15 cellular contexts compared by ENCODE assay signal in the genomic region with DNA sequence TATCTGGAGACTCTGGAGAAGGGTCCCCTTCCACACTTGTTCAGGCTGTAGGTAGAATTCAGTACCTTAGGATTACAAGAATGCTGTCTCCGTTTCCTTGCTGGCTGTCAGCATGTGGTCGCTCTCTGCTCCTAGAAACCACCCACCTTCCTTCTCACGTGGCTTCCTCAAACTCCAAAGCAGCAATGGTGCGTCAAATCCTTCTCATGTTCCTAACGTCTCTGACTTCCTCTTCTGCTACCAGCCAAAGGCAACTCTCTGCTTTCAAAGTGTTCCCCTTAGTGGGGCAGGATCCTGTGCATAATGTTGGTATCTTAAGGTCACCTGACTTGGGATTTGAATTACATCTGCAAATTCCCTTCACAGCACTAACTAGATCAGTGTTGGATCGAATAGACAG. TPM values are rescaled to one million over a fixed set of nuclear protein-coding genes. Genes with fewer than 3 reads are reported as not detected.
"Had no signal": no experiment of that assay in that cellular context is flagged by ENCODE, and none has a peak within 500 bp of the region (broad histone marks: within the 10 kb centered on the region; RNA-seq: fewer than 3 reads in every experiment).

No MANE protein-coding gene starts in this region.

- FAIRE-seq: keratinocyte, TTC549 had no signal

- DNase-seq: activated CD4-positive, alpha-beta T cell treated with anti-CD3 and anti-CD28 coated beads, Interleukin-2, amount 50 U/mL, for 1 hour; activated CD4-positive, CD25-positive, alpha-beta regulatory T cell; activated naive CD4-positive, alpha-beta T cell; activated naive CD8-positive, alpha-beta T cell treated with anti-CD3 and anti-CD28 coated beads, Interleukin-2, amount 10 ng/mL, durations not matched to agents 7 days and 5 days; activated T-cell treated with anti-CD3 and anti-CD28 coated beads for 4 hours; left ventricle myocardium inferior; natural killer cell had no signal

- H3K27me3 ChIP-seq: hepatocyte, tibial nerve had no signal

- H3K9me3 ChIP-seq: esophagus muscularis mucosa, left ventricle myocardium inferior, tibial nerve had no signal

- H3K27ac ChIP-seq: coronary artery, esophagus muscularis mucosa, hepatocyte, left ventricle myocardium inferior, tibial nerve had no signal

- H3K4me3 ChIP-seq: coronary artery, esophagus muscularis mucosa, hepatocyte, left ventricle myocardium inferior, tibial nerve had no signal

- H3K4me1 ChIP-seq: esophagus muscularis mucosa, left ventricle myocardium inferior, tibial nerve had no signal

- H3K36me3 ChIP-seq: esophagus muscularis mucosa, left ventricle myocardium inferior, tibial nerve had no signal

RNA-seq across cellular contexts. Expression of gene DYNLRB2, which starts 30.9 kb away (rescaled TPM):
- total RNA-seq: activated naive CD8-positive, alpha-beta T cell treated with anti-CD3 and anti-CD28 coated beads, Interleukin-2, amount 10 ng/mL, durations not matched to agents 7 days and 5 days; esophagus muscularis mucosa; glomerular endothelial cell; hepatocyte; left ventricle myocardium inferior; natural killer cell; posterior vena cava had no signal
